10 cellular contexts compared by ENCODE assay signal in the genomic region with DNA sequence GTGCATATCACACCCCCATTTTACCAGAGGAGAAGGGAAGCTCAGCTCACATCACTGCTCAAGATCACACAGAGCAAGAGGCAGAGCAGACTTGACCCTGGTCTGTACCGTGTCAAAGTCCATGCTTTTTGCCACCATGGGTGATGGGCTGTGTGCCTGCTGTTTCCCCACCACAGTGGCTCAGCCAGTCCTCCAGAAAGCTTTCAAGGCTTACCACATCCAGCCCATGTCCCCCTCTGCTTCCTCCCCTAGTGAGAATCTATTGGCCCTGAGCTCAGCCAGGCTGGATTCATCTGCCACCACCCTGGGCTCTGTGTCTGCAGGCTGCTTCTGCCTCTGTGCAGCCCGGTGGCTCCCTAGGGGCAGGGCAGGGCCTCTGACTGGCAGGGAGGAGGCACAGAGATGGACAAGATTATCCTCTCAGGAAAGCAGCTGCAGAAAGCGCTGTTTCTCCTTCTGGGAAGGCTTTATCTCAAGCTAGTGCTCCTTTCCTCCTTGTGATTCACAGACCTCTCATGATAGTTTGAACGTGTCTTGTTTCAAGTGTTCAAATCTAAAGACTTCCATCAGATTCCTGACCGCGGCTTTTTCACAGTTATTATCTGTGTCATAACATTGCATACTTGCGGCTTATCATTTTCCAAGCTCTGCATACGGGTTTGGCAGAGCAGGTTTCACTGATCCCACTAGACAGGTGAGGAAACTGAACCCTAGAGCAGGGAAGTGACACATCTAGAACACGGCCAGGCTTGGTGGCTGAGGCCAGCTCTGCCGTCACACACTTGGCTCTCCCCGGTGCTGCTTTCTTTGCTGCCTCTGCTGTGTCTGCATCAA. TPM values are rescaled to one million over a fixed set of nuclear protein-coding genes. Genes with fewer than 3 reads are reported as not detected.
DNase-seq lines count a peak whose midpoint lies in the region; ATAC-seq and TF ChIP-seq lines count a peak whose summit lies in the region.
"Had no signal": no experiment of that assay in that cellular context is flagged by ENCODE, and none has a peak within 500 bp of the region (broad histone marks: within the 10 kb centered on the region; RNA-seq: fewer than 3 reads in every experiment).

No MANE protein-coding gene starts in this region.

- 39 to 62% methylated on average over 11 of the region's 11 CpGs for WGBS in sigmoid colon, 2 donors

- in situ Hi-C loops in KBM-7 (cut with MboI; ENCODE audit: low pct_unique_long_range_greater_than_20kb, low sequenced_read_pairs): no loop called here

- intact Hi-C loops in lower lobe of right lung (cut with DNase I) (no loop called here), sigmoid colon (cut with DNase I) (no loop called here)

- H3K4me3 ChIP-seq in BE2C (ENCODE audit: low read depth, low read length) (peak overlapping the region; percentile 2; the same call in 1 of the 2 replicates), WERI-Rb-1 (ENCODE audit: low read depth, low read length) (no peak overlapping the region), lower lobe of right lung (no peak overlapping the region), sigmoid colon (no peak overlapping the region), coronary artery (no peak overlapping the region)
- H3K4me3 ChIP-seq: suprapubic skin had no signal

- DNase-seq in BE2C (peak; percentile 96), KBM-7 (peak; percentile 64), WERI-Rb-1 (peak; percentile 78), lower lobe of right lung (peak; percentile 69), GM19240 (ENCODE audit: insufficient read length, low spot score) (no peak), DMS153 (lab: John Stamatoyannopoulos, UW) (no peak), sigmoid colon (no peak), coronary artery (ENCODE audit: low spot score) (no peak)
- DNase-seq: CD4-positive, alpha-beta T cell had no signal

- ATAC-seq in lower lobe of right lung: peak; percentile 5 to 74

- H3K4me1 ChIP-seq in BE2C (peaks cover 44% of the 10 kb centered on the region), lower lobe of right lung (peaks cover 56% of the 10 kb centered on the region), sigmoid colon (no peaks in the 10 kb centered on the region)

- H3K36me3 ChIP-seq in BE2C (no peaks in the 10 kb centered on the region), WERI-Rb-1 (no peaks in the 10 kb centered on the region), lower lobe of right lung (no peaks in the 10 kb centered on the region), sigmoid colon (no peaks in the 10 kb centered on the region)
- H3K36me3 ChIP-seq: suprapubic skin had no signal

- no peak for TF ChIP-seq POLR2A in sigmoid colon (IDR thresholded peaks at IDR 0.05)

- no peaks in the 10 kb centered on the region for H3K27me3 ChIP-seq in BE2C
- no peaks in the 10 kb centered on the region for H3K27me3 ChIP-seq in WERI-Rb-1 (ENCODE audit: insufficient read depth, low read depth, severe bottlenecking)
- H3K27me3 ChIP-seq in lower lobe of right lung (ENCODE audit: low read depth): no peaks in the 10 kb centered on the region
- no peaks in the 10 kb centered on the region for H3K27me3 ChIP-seq in sigmoid colon

- TF ChIP-seq CTCF in BE2C (IDR thresholded peaks at IDR 0.05; ENCODE audit: low read depth, low read length) (no peak), WERI-Rb-1 (IDR thresholded peaks at IDR 0.05; ENCODE audit: low read depth, low read length) (no peak), lower lobe of right lung (IDR thresholded peaks at IDR 0.05) (no peak), sigmoid colon (IDR thresholded peaks at IDR 0.05) (no peak), coronary artery (IDR thresholded peaks at IDR 0.05) (no peak)

- no peaks in the 10 kb centered on the region for H3K9me3 ChIP-seq in BE2C
- no peaks in the 10 kb centered on the region for H3K9me3 ChIP-seq in WERI-Rb-1 (ENCODE audit: severe bottlenecking)
- H3K9me3 ChIP-seq in lower lobe of right lung: no peaks in the 10 kb centered on the region
- no peaks in the 10 kb centered on the region for H3K9me3 ChIP-seq in sigmoid colon
- H3K9me3 ChIP-seq: suprapubic skin had no signal

- TF ChIP-seq EP300 in sigmoid colon (IDR thresholded peaks at IDR 0.05): no peak

- H3K27ac ChIP-seq in WERI-Rb-1 (0 out of 2 replicates have a peak overlapping the region, but pooled peaks have one; percentile 4), lower lobe of right lung (no peak overlapping the region), sigmoid colon (no peak overlapping the region), coronary artery (no peak overlapping the region)
- H3K27ac ChIP-seq: suprapubic skin had no signal

RNA-seq across cellular contexts. Expression of a gene that starts 37.4 kb away (rescaled TPM):
- 154 TPM for polyA plus RNA-seq in BE2C (2012; ENCODE audit: insufficient read depth, insufficient read length, low read depth)
- 196 TPM for total RNA-seq in lower lobe of right lung
- total RNA-seq in sigmoid colon: 10 to 100 TPM; 20.9 to 60.9 (median 28.5) TPM
- polyA plus RNA-seq in sigmoid colon: 100 to 1,000 TPM in 1 of 3 donors, 10 to 100 TPM in 2; 11.1 to 111 (median 34.8) TPM

Comparison
In these comparisons a context has a peak if more than half of its experiments do, and no peak if none do; other contexts are left out.
1. DNase-seq: peak in BE2C (single experiment), KBM-7 (single experiment), WERI-Rb-1 (single experiment) and lower lobe of right lung (single experiment); none in GM19240 (single experiment), DMS153 (single experiment), sigmoid colon (single experiment) and coronary artery (single experiment).